Comparison of ENCODE assay signal across 2 cellular contexts in the genomic region with DNA sequence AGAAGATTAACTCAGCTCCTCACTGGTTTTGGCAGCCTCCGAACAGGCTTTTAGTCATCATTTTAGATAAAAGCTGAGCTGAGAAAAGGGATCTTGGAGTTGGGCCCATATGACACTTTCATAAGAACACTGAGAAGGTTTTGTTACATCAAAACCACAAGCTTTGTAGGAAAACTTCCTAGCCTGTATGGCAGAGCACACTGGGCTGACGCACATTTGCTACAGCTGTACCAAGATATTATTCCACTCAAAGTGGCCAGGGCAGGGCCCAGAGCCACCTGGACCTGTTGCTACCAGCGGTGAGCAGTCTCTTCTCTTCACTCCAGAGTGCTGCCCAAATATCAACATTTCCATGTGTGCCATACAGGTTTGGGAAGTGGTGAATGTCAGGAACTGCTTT.
TF ChIP-seq lines count a peak whose summit lies in the region.

No MANE protein-coding gene starts in this region.

TF ChIP-seq in A549, 52 proteins besides CTCF, POLR2A, EP300 and RAD21:
- TF ChIP-seq, protein P1, sequence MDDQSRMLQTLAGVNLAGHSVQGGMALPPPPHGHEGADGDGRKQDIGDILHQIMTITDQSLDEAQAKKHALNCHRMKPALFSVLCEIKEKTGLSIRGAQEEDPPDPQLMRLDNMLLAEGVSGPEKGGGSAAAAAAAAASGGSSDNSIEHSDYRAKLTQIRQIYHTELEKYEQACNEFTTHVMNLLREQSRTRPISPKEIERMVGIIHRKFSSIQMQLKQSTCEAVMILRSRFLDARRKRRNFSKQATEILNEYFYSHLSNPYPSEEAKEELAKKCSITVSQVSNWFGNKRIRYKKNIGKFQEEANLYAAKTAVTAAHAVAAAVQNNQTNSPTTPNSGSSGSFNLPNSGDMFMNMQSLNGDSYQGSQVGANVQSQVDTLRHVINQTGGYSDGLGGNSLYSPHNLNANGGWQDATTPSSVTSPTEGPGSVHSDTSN (IDR thresholded peaks at IDR 0.05): no peak
- TF ChIP-seq, protein P2, sequence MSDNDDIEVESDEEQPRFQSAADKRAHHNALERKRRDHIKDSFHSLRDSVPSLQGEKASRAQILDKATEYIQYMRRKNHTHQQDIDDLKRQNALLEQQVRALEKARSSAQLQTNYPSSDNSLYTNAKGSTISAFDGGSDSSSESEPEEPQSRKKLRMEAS (IDR thresholded peaks at IDR 0.05): no peak
- TF ChIP-seq ZC3H11A (IDR thresholded peaks at IDR 0.05) (no peak), CHD2 (IDR thresholded peaks at IDR 0.05; ENCODE audit: low read length, partially characterized antibody) (no peak), FOXS1 (CRISPR knock-in tag; IDR thresholded peaks at IDR 0.05) (no peak), NR3C1 (IDR thresholded peaks at IDR 0.05) (no peak), BHLHE40 (IDR thresholded peaks at IDR 0.05; ENCODE audit: low read depth, low read length) (no peak), EHMT2 (IDR thresholded peaks at IDR 0.05; ENCODE audit: low read depth) (no peak), JUN (IDR thresholded peaks at IDR 0.05) (no peak), MYC (IDR thresholded peaks at IDR 0.05; ENCODE audit: borderline replicate concordance, low read length) (no peak), NPAS2 (CRISPR knock-in tag; IDR thresholded peaks at IDR 0.05; ENCODE audit: borderline replicate concordance) (no peak), CEBPB (IDR thresholded peaks at IDR 0.05) (no peak), ZNF302 (CRISPR knock-in tag; IDR thresholded peaks at IDR 0.05) (no peak), RCOR1 (IDR thresholded peaks at IDR 0.05; ENCODE audit: low read depth, low read length) (no peak), MAZ (IDR thresholded peaks at IDR 0.05; ENCODE audit: borderline replicate concordance, low read depth, low read length) (no peak), RNF2 (IDR thresholded peaks at IDR 0.05; ENCODE audit: borderline replicate concordance, low read depth) (no peak), KDM1A (IDR thresholded peaks at IDR 0.05; ENCODE audit: low read depth) (no peak)
- TF ChIP-seq, protein P3, sequence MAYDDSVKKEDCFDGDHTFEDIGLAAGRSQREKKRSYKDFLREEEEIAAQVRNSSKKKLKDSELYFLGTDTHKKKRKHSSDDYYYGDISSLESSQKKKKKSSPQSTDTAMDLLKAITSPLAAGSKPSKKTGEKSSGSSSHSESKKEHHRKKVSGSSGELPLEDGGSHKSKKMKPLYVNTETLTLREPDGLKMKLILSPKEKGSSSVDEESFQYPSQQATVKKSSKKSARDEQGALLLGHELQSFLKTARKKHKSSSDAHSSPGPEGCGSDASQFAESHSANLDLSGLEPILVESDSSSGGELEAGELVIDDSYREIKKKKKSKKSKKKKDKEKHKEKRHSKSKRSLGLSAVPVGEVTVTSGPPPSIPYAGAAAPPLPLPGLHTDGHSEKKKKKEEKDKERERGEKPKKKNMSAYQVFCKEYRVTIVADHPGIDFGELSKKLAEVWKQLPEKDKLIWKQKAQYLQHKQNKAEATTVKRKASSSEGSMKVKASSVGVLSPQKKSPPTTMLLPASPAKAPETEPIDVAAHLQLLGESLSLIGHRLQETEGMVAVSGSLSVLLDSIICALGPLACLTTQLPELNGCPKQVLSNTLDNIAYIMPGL (CRISPR knock-in tag; IDR thresholded peaks at IDR 0.05; ENCODE audit: borderline replicate concordance): no peak
TF ChIP-seq in A549: peak in this region for 0.

TF ChIP-seq in IMR-90, 13 proteins besides CTCF, POLR2A, EP300 and RAD21:
- TF ChIP-seq BHLHE40 (IDR thresholded peaks at IDR 0.05; ENCODE audit: low read depth, low read length) (no peak), NFE2L2 (IDR thresholded peaks at IDR 0.05; ENCODE audit: low read depth, low read length) (no peak), RFX5 (IDR thresholded peaks at IDR 0.05; ENCODE audit: low read depth, low read length) (no peak), MAZ (IDR thresholded peaks at IDR 0.05; ENCODE audit: borderline replicate concordance, low read depth, low read length) (no peak), SMC3 (IDR thresholded peaks at IDR 0.05; ENCODE audit: low read depth, low read length) (no peak), MAFK (IDR thresholded peaks at IDR 0.05; ENCODE audit: low read depth, low read length) (no peak), MXI1 (IDR thresholded peaks at IDR 0.05; ENCODE audit: borderline replicate concordance, low read depth, low read length) (no peak), FOS (IDR thresholded peaks at IDR 0.05; ENCODE audit: low read depth, low read length) (no peak), CEBPB (IDR thresholded peaks at IDR 0.05; ENCODE audit: low read depth, low read length) (no peak), RCOR1 (IDR thresholded peaks at IDR 0.05; ENCODE audit: insufficient replicate concordance, low read length) (no peak), CHD1 (IDR thresholded peaks at IDR 0.05; ENCODE audit: low read depth, low read length) (no peak)
- TF ChIP-seq, protein P4, sequence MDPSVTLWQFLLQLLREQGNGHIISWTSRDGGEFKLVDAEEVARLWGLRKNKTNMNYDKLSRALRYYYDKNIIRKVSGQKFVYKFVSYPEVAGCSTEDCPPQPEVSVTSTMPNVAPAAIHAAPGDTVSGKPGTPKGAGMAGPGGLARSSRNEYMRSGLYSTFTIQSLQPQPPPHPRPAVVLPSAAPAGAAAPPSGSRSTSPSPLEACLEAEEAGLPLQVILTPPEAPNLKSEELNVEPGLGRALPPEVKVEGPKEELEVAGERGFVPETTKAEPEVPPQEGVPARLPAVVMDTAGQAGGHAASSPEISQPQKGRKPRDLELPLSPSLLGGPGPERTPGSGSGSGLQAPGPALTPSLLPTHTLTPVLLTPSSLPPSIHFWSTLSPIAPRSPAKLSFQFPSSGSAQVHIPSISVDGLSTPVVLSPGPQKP (IDR thresholded peaks at IDR 0.05; ENCODE audit: borderline replicate concordance, low read depth, low read length): no peak
- TF ChIP-seq, protein P5, sequence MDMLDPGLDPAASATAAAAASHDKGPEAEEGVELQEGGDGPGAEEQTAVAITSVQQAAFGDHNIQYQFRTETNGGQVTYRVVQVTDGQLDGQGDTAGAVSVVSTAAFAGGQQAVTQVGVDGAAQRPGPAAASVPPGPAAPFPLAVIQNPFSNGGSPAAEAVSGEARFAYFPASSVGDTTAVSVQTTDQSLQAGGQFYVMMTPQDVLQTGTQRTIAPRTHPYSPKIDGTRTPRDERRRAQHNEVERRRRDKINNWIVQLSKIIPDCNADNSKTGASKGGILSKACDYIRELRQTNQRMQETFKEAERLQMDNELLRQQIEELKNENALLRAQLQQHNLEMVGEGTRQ (IDR thresholded peaks at IDR 0.05; ENCODE audit: low read depth, low read length): no peak
